ENCODE assay signal across 8 cellular contexts in genomic region chr1:62438163-62438562, GRCh38. TPM values are rescaled to one million over a fixed set of nuclear protein-coding genes. Genes with fewer than 3 reads are reported as not detected.
DNase-seq lines count a peak whose midpoint lies in the region; ATAC-seq and TF ChIP-seq lines count a peak whose summit lies in the region.

No MANE protein-coding gene starts in this region.

- H3K4me2 ChIP-seq in DOHH2 (ENCODE audit: low read length): peak overlapping the region; percentile 67

- H3K36me3 Mint-ChIP-seq in activated naive CD8-positive, alpha-beta T cell treated with anti-CD3 and anti-CD28 coated beads for 36 hours: peaks cover 38% of the 10 kb centered on the region

- no peak for TF ChIP-seq POLR2A in transverse colon (IDR thresholded peaks at IDR 0.05)

- no peaks in the 10 kb centered on the region for H3K9me3 ChIP-seq in DOHH2 (ENCODE audit: control insufficient read depth, insufficient read depth, low read length)
- H3K9me3 ChIP-seq in left lung: no peaks in the 10 kb centered on the region
- H3K9me3 ChIP-seq in transverse colon: no peaks in the 10 kb centered on the region

- H3K4me1 ChIP-seq in DOHH2 (ENCODE audit: control insufficient read depth, low read length): peaks cover 33% of the 10 kb centered on the region
- peaks cover 19 to 37% of the 10 kb centered on the region in 2 donors for H3K4me1 ChIP-seq in left lung
- peaks cover 19 to 33% (median 28%) of the 10 kb centered on the region in 4 donors for H3K4me1 ChIP-seq in transverse colon

- peaks cover 33% of the 10 kb centered on the region for H4K20me1 ChIP-seq in DOHH2 (ENCODE audit: control insufficient read depth, insufficient read depth, low read depth, low read length)

- H3K4me3 ChIP-seq in DOHH2 (ENCODE audit: low read length) (peak overlapping the region; percentile 78), left lung (peak overlapping the region; percentile 92 to 99), transverse colon (peak overlapping the region; percentile 69 to 99 (median 84))

- TF ChIP-seq CTCF in DOHH2 (IDR thresholded peaks at IDR 0.05; ENCODE audit: low read depth, low read length, poor library complexity, severe bottlenecking) (no peak), left lung (IDR thresholded peaks at IDR 0.05) (no peak), transverse colon (IDR thresholded peaks at IDR 0.05) (no peak)

- peaks cover 10% of the 10 kb centered on the region; the same call in 1 of the 2 replicates for H3F3A ChIP-seq in DOHH2 (ENCODE audit: control insufficient read depth, insufficient read depth)

- no peaks in the 10 kb centered on the region for H3K27me3 Mint-ChIP-seq in activated naive CD8-positive, alpha-beta T cell treated with anti-CD3 and anti-CD28 coated beads for 36 hours

- peak overlapping the region; percentile 91; the same call in 1 of the 2 replicates for H3K27ac ChIP-seq in DOHH2 (ENCODE audit: low read depth, low read length)
- H3K27ac ChIP-seq in left lung: peak overlapping the region; percentile 97 to 99
- H3K27ac ChIP-seq in transverse colon: peak overlapping the region; percentile 94 to 100 (median 96)

- peaks cover 2% of the 10 kb centered on the region for H3K9me3 Mint-ChIP-seq in activated naive CD8-positive, alpha-beta T cell treated with anti-CD3 and anti-CD28 coated beads for 36 hours

- intact Hi-C loops in left lung (cut with DNase I) (no loop called here), transverse colon (cut with DNase I; ENCODE audit: low total_unique reads) (no loop called here)

- H3K4me3 Mint-ChIP-seq in activated naive CD8-positive, alpha-beta T cell treated with anti-CD3 and anti-CD28 coated beads for 36 hours: peak overlapping the region; percentile 88

- DNase-seq in KG1 (lab: John Stamatoyannopoulos, UW): peak; percentile 52
- no peak for DNase-seq in activated naive CD8-positive, alpha-beta T cell treated with anti-CD3 and anti-CD28 coated beads for 36 hours
- no peak for DNase-seq in left lung
- no peak for DNase-seq in transverse colon
- DNase-seq in DMS153 (lab: John Stamatoyannopoulos, UW): no peak
- DNase-seq in activated effector memory CD4-positive, alpha-beta T cell treated with Interleukin-2 at 50 U/mL for 16 hours: no peak

- H3K27me3 ChIP-seq in DOHH2 (ENCODE audit: control insufficient read depth, low read length): no peaks in the 10 kb centered on the region
- H3K27me3 ChIP-seq in left lung: no peaks in the 10 kb centered on the region
- no peaks in the 10 kb centered on the region for H3K27me3 ChIP-seq in transverse colon

- H3K27ac Mint-ChIP-seq in activated naive CD8-positive, alpha-beta T cell treated with anti-CD3 and anti-CD28 coated beads for 36 hours: peak overlapping the region; percentile 88

- in situ Hi-C loops in transverse colon (cut with MboI; ENCODE audit: low pct_ligation_motif_present in 1 of 4, low pct_unique_long_range_greater_than_20kb in 1 of 4, low sequenced_read_pairs in 3 of 4): no loop called here

- no peak for TF ChIP-seq EP300 in transverse colon (IDR thresholded peaks at IDR 0.05; ENCODE audit: low read depth)

- H3K79me2 ChIP-seq in DOHH2 (ENCODE audit: control insufficient read depth, low read length): peaks cover 79% of the 10 kb centered on the region

- 1 to 6% methylated on average over 3 to 7 of the region's 7 CpGs for WGBS in transverse colon (ENCODE audit: low coverage in 1 of 2), 2 donors

- H3K9me2 ChIP-seq in DOHH2 (replicated peaks; ENCODE audit: control insufficient read depth, low read length): no peaks in the 10 kb centered on the region

- H3K4me1 Mint-ChIP-seq in activated naive CD8-positive, alpha-beta T cell treated with anti-CD3 and anti-CD28 coated beads for 36 hours: peaks cover 31% of the 10 kb centered on the region

- ATAC-seq in left lung: no peak
- no peak for ATAC-seq in activated CD4-positive, CD25-positive, alpha-beta regulatory T cell treated with anti-CD3 and anti-CD28 coated beads, Interleukin-2, amount 50 U/mL, for 24 hours

- peaks cover 71% of the 10 kb centered on the region for H3K36me3 ChIP-seq in DOHH2 (ENCODE audit: control insufficient read depth, low read length)
- H3K36me3 ChIP-seq in left lung: peaks cover 0 to 6% of the 10 kb centered on the region in 2 donors
- peaks cover 0 to 17% (median 6%) of the 10 kb centered on the region in 4 donors for H3K36me3 ChIP-seq in transverse colon

RNA-seq across cellular contexts. Expression of gene USP1, which starts 1.3 kb away (rescaled TPM):
- 100 to 1,000 TPM; 108 TPM for total RNA-seq in activated naive CD8-positive, alpha-beta T cell treated with anti-CD3 and anti-CD28 coated beads for 36 hours
- total RNA-seq in left lung (10 to 100 TPM; 21.1 to 26.7 TPM), transverse colon (10 to 100 TPM in 3 of 4 donors, 1 to 10 TPM in 1; 6.0 to 26.7 (median 25.0) TPM)
